ENCODE assay signal across 16 cellular contexts in the genomic region with DNA sequence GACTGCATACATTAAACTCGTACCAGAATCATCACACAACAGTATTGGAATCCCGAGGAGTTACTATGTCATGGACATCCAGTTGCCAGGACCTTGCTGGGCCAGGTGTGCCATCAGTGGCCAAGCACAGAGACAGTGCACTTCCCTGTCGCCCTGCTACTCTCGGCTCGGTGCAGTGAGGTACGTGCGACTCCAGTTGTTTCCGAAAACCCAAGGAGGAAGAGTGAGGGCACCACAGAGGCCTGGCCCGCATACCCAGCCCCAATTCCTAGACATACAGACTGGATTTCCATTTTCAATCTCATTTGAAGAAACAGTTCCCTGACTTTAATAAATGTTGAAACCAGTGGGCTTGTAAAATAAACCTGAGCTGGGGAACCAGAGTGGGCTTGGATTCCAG.
A peak's percentile ranks its signal among the peaks of the same experiment; 100 is the strongest.
DNase-seq lines count a peak whose midpoint lies in the region; ATAC-seq and TF ChIP-seq lines count a peak whose summit lies in the region.
"Had no signal": no experiment of that assay in that cellular context is flagged by ENCODE, and none has a peak within 500 bp of the region (broad histone marks: within the 10 kb centered on the region; RNA-seq: fewer than 3 reads in every experiment).

No MANE protein-coding gene starts in this region.

- 0 out of 2 replicates have a peak overlapping the region, but pooled peaks have one; percentile 21 for H3K27ac Mint-ChIP-seq in GM23338
- H3K27ac Mint-ChIP-seq in progenitor cell of endocrine pancreas = peak overlapping the region; percentile 57
- H3K27ac Mint-ChIP-seq: CD14-positive monocyte; CD4-positive, alpha-beta memory T cell had no signal

- no peaks in the 10 kb centered on the region for H3K36me3 Mint-ChIP-seq in GM23338 (ENCODE audit: low read depth)
- H3K36me3 Mint-ChIP-seq in progenitor cell of endocrine pancreas (ENCODE audit: insufficient read depth) = no peaks in the 10 kb centered on the region
- H3K36me3 Mint-ChIP-seq: CD14-positive monocyte; CD4-positive, alpha-beta memory T cell had no signal

- H2AK5ac ChIP-seq in mesenchymal stem cell (ENCODE audit: low read length, severe bottlenecking) = no peak overlapping the region

- H3K9me3 ChIP-seq in mesenchymal stem cell (ENCODE audit: control insufficient read depth, low read length) = no peaks in the 10 kb centered on the region
- H3K9me3 ChIP-seq: BLaER1 had no signal

- H2BK15ac ChIP-seq in mesenchymal stem cell (ENCODE audit: low read depth, poor library complexity, severe bottlenecking) = no peak overlapping the region

- H2AFZ ChIP-seq in GM23338 = no peak overlapping the region
- no peak overlapping the region for H2AFZ ChIP-seq in mesenchymal stem cell (ENCODE audit: low read depth, low read length)

- H4K8ac ChIP-seq in mesenchymal stem cell (ENCODE audit: low read length) = peak overlapping the region; percentile 19

- no peak overlapping the region for H3K9ac ChIP-seq in mesenchymal stem cell (ENCODE audit: low read length)
- H3K9ac ChIP-seq: BLaER1 had no signal

- no peak overlapping the region for H3K4ac ChIP-seq in mesenchymal stem cell (ENCODE audit: low read depth in 1 of 2, low read length in 2 of 2)

- no peak overlapping the region for H3K14ac ChIP-seq in mesenchymal stem cell (ENCODE audit: low read length in 2 of 2)

- no peak overlapping the region for H2BK5ac ChIP-seq in mesenchymal stem cell (ENCODE audit: low read depth, low read length, poor library complexity, severe bottlenecking)

- no peak overlapping the region for H3K4me2 ChIP-seq in GM23338
- no peak overlapping the region for H3K4me2 ChIP-seq in mesenchymal stem cell (ENCODE audit: low read length, poor library complexity, severe bottlenecking)
- H3K4me2 ChIP-seq: BLaER1 had no signal

- 89% methylated on average over 9 of the region's 9 CpGs for WGBS in mesenchymal stem cell

- H3K27ac ChIP-seq in GM23338 (ENCODE audit: low read depth) (no peak overlapping the region), mesenchymal stem cell (ENCODE audit: low read length, poor library complexity, severe bottlenecking) (no peak overlapping the region)
- H3K27ac ChIP-seq: BLaER1 had no signal

- peaks cover 9% of the 10 kb centered on the region for H3K27me3 Mint-ChIP-seq in GM23338 (ENCODE audit: insufficient read depth, low read depth, poor library complexity)
- H3K27me3 Mint-ChIP-seq in progenitor cell of endocrine pancreas = no peaks in the 10 kb centered on the region

- H4K20me1 ChIP-seq in GM23338 (replicated peaks; ENCODE audit: insufficient read depth) = no peaks in the 10 kb centered on the region
- H4K20me1 ChIP-seq: BLaER1 had no signal

- no peaks in the 10 kb centered on the region for H3F3A ChIP-seq in GM23338 (replicated peaks; ENCODE audit: low read depth)

- H3K79me1 ChIP-seq in mesenchymal stem cell (replicated peaks; ENCODE audit: low read length, poor library complexity, severe bottlenecking) = no peaks in the 10 kb centered on the region

- H3K18ac ChIP-seq in mesenchymal stem cell (ENCODE audit: low read depth in 1 of 2, low read length in 2 of 2) = peak overlapping the region in 1 of 2 experiments; percentile 6

- H3K9me3 Mint-ChIP-seq in GM23338 (no peaks in the 10 kb centered on the region), progenitor cell of endocrine pancreas (ENCODE audit: low read depth) (no peaks in the 10 kb centered on the region)
- H3K9me3 Mint-ChIP-seq: CD4-positive, alpha-beta memory T cell; H9 had no signal

- H3K4me3 Mint-ChIP-seq in GM23338 (no peak overlapping the region), progenitor cell of endocrine pancreas (ENCODE audit: low read depth) (no peak overlapping the region)
- H3K4me3 Mint-ChIP-seq: CD14-positive monocyte; CD4-positive, alpha-beta memory T cell; H9 had no signal

- H4K91ac ChIP-seq in mesenchymal stem cell (ENCODE audit: low read length) = no peak overlapping the region

- no peak for TF ChIP-seq CTCF in GM23338 (conservative IDR thresholded peaks at IDR 0.05; ENCODE audit: low read depth in 2 of 2)
- no peak for TF ChIP-seq CTCF in progenitor cell of endocrine pancreas (IDR thresholded peaks at IDR 0.05; ENCODE audit: unreplicated experiment)

- no peaks in the 10 kb centered on the region for H3K79me2 ChIP-seq in GM23338 (replicated peaks; ENCODE audit: insufficient read depth)

- H3K4me3 ChIP-seq in GM23338 = no peak overlapping the region
- no peak overlapping the region for H3K4me3 ChIP-seq in mesenchymal stem cell (ENCODE audit: insufficient read depth in 1 of 2, low read depth in 1 of 2, low read length in 2 of 2)
- H3K4me3 ChIP-seq: BLaER1 had no signal

- H3K4me1 Mint-ChIP-seq in GM23338 = no peaks in the 10 kb centered on the region; the same call in 2 of the 3 replicates
- peaks cover 31% of the 10 kb centered on the region for H3K4me1 Mint-ChIP-seq in progenitor cell of endocrine pancreas (ENCODE audit: low read depth)
- H3K4me1 Mint-ChIP-seq: CD14-positive monocyte; CD4-positive, alpha-beta memory T cell had no signal

- no peak overlapping the region for H2BK120ac ChIP-seq in mesenchymal stem cell (ENCODE audit: low read depth, low read length)

- H3K36me3 ChIP-seq in GM23338 (ENCODE audit: insufficient read depth) (no peaks in the 10 kb centered on the region), mesenchymal stem cell (ENCODE audit: control insufficient read depth in 1 of 2, insufficient read depth in 2 of 2, low read depth in 1 of 2, low read length in 2 of 2) (no peaks in the 10 kb centered on the region)
- H3K36me3 ChIP-seq: BLaER1 had no signal

- ATAC-seq in GM23338 = no peak
- no peak for ATAC-seq in left lobe of liver
- ATAC-seq in GM19455 (IDR thresholded peaks at IDR 0.05; ENCODE audit: unreplicated experiment) = no peak
- no peak for ATAC-seq in HG03175 (IDR thresholded peaks at IDR 0.05; ENCODE audit: unreplicated experiment)

- H2BK12ac ChIP-seq in mesenchymal stem cell (ENCODE audit: low read length in 2 of 2) = peak overlapping the region in 1 of 2 experiments; percentile 8

- no peaks in the 10 kb centered on the region for H3K9me2 ChIP-seq in GM23338 (ENCODE audit: insufficient read depth)

- no peak overlapping the region for H3K23ac ChIP-seq in mesenchymal stem cell (ENCODE audit: low read length in 2 of 2)

- no peak for DNase-seq in GM23338 (ENCODE audit: low spot score)
- peak; percentile 42 for DNase-seq in left lobe of liver (ENCODE audit: low spot score)
- no peak for DNase-seq in mesenchymal stem cell
- no peak for DNase-seq in progenitor cell of endocrine pancreas (ENCODE audit: low spot score, unreplicated experiment)
- DNase-seq in T1000 (lab: John Stamatoyannopoulos, UW) = no peak
- no peak for DNase-seq in NAMALWA (ENCODE audit: low spot score)
- DNase-seq: 8988T; Calu3; CD4-positive, alpha-beta memory T cell; DMS79 treated with DMSO at 0.1 percent for 48 hours; GF-D8; H9 had no signal

- H3K4me1 ChIP-seq in GM23338 (ENCODE audit: insufficient read depth) (no peaks in the 10 kb centered on the region), mesenchymal stem cell (ENCODE audit: control insufficient read depth, insufficient read depth, low read depth, low read length) (no peaks in the 10 kb centered on the region)
- H3K4me1 ChIP-seq: BLaER1 had no signal

- H3K27me3 ChIP-seq in GM23338 (ENCODE audit: insufficient read depth) (no peaks in the 10 kb centered on the region), mesenchymal stem cell (ENCODE audit: control insufficient read depth in 1 of 2, insufficient read depth in 1 of 2, low read length in 2 of 2) (peaks cover 4 to 26% of the 10 kb centered on the region in 2 experiments)
- H3K27me3 ChIP-seq: BLaER1 had no signal

TF ChIP-seq in GM23338, 12 proteins besides CTCF, POLR2A, EP300 and RAD21 (continues in another document):
- no peak for TF ChIP-seq NANOG (IDR thresholded peaks at IDR 0.05; ENCODE audit: borderline replicate concordance)
- TF ChIP-seq STAT1 (IDR thresholded peaks at IDR 0.05; ENCODE audit: unreplicated experiment) = no peak
- TF ChIP-seq, protein P1, sequence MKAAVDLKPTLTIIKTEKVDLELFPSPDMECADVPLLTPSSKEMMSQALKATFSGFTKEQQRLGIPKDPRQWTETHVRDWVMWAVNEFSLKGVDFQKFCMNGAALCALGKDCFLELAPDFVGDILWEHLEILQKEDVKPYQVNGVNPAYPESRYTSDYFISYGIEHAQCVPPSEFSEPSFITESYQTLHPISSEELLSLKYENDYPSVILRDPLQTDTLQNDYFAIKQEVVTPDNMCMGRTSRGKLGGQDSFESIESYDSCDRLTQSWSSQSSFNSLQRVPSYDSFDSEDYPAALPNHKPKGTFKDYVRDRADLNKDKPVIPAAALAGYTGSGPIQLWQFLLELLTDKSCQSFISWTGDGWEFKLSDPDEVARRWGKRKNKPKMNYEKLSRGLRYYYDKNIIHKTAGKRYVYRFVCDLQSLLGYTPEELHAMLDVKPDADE (IDR thresholded peaks at IDR 0.05) = no peak
- no peak for TF ChIP-seq ZNF331 (CRISPR knock-in tag; IDR thresholded peaks at IDR 0.05; ENCODE audit: low read depth)
- TF ChIP-seq POLR2AphosphoS5 (IDR thresholded peaks at IDR 0.05; ENCODE audit: low read depth) = no peak
- no peak for TF ChIP-seq CREB1 (CRISPR knock-in tag; IDR thresholded peaks at IDR 0.05; ENCODE audit: low read depth)
- TF ChIP-seq EZH2 (IDR thresholded peaks at IDR 0.05; ENCODE audit: low read depth, unreplicated experiment) = no peak
